Comparison of ENCODE assay signal across 8 cellular contexts in the genomic region with DNA sequence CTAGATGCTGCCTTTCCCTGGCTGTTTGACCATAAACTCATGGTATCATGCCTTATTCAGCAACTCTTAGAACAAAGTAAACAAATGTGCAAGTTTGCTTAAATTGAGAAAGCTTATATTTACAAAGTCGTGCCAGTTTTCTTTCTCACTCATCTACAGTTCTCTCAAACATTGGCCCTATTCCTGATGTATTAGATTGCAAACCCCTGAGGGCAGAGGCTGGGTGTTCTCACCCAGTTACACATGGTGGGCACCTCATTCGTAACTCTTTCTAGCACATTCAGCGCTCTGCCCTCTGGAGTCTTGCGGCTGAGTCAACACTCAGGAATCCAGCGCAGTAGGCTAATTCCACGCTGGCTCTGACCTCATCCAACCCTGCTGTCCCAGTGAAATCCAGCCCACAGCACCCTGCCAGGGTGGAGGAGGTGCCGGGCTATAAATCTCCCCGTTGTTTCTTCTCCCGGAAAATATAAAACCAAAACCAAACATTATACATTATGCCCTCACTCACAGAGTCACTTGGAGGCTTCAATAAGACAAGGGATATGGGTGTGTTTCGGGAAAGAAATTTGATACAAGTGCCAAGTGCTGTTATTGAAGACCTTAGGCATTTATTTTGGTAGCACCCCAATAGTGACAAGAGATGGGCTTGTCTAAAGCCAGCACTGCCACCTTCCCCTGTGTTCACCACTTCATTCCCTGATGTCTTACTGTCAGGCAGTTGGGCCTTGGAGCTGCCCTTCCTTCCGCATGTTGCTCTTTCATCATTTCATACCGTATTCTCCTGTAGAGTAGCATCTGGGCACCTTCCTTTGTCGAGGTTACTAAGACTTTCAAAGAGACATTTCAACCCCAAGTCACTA.
DNase-seq lines count a peak whose midpoint lies in the region; ATAC-seq, FAIRE-seq and TF ChIP-seq lines count a peak whose summit lies in the region.
"Had no signal": no experiment of that assay in that cellular context is flagged by ENCODE, and none has a peak within 500 bp of the region (broad histone marks: within the 10 kb centered on the region; RNA-seq: fewer than 3 reads in every experiment).

No MANE protein-coding gene starts in this region.

- WGBS in thyroid gland, 2 donors, result 73 to 81% methylated on average over 13 of the region's 13 CpGs

- no peak for FAIRE-seq in kidney (lab: Jason Lieb, UNC)

- DNase-seq in HPDE6-E6E7 (ENCODE audit: extremely low spot score), result peak; percentile 90
- DNase-seq in amniotic epithelial cell (ENCODE audit: low read depth), result peak; percentile 98
- peak; percentile 91 for DNase-seq in kidney
- peak; percentile 54 to 55 for DNase-seq in thyroid gland
- no peak for DNase-seq in D341Med (ENCODE audit: low spot score)
- DNase-seq in RPMI8226, result no peak
- DNase-seq: erythroblast had no signal

- no peaks in the 10 kb centered on the region for H3K27me3 ChIP-seq in thyroid gland

- H3K36me3 ChIP-seq in kidney (ENCODE audit: control insufficient read depth in 1 of 2, insufficient read depth in 2 of 2, low read length in 2 of 2) (no peaks in the 10 kb centered on the region), thyroid gland (no peaks in the 10 kb centered on the region)

- H3K4me1 ChIP-seq in kidney (ENCODE audit: control insufficient read depth in 1 of 2, insufficient read depth in 1 of 2, low read depth in 1 of 2, low read length in 2 of 2) (peaks cover 13 to 15% of the 10 kb centered on the region in 2 donors), thyroid gland (peaks cover 0 to 22% of the 10 kb centered on the region in 2 donors)

- intact Hi-C loops in kidney (cut with DNase I), result loop anchor here (5.0 kb wide), 1 partner anchor 297 kb away; no protein-coding TSS in a partner anchor
- intact Hi-C loops in thyroid gland (cut with DNase I), result loop anchor here (5.0 kb wide), 1 partner anchor 162 kb away; no protein-coding TSS in a partner anchor

- H3K27ac ChIP-seq in kidney (ENCODE audit: low read depth in 2 of 2, low read length in 2 of 2), result peak overlapping the region; percentile 69 to 77
- H3K27ac ChIP-seq in thyroid gland, result peak overlapping the region in 1 of 3 donors; percentile 49

- TF ChIP-seq CTCF in kidney (IDR thresholded peaks at IDR 0.05; ENCODE audit: borderline replicate concordance, extremely low read depth, insufficient read depth) (no peak), thyroid gland (IDR thresholded peaks at IDR 0.05) (no peak)

- H3K4me3 ChIP-seq in kidney (ENCODE audit: low read length in 2 of 2) (peak overlapping the region in 1 of 2 donors; percentile 47), thyroid gland (replicated peaks in 1 of 3) (no peak overlapping the region)

- no peaks in the 10 kb centered on the region for H3K9me3 ChIP-seq in kidney (ENCODE audit: control insufficient read depth in 1 of 2, low read length in 2 of 2)
- no peaks in the 10 kb centered on the region for H3K9me3 ChIP-seq in thyroid gland

- peak overlapping the region in 1 of 2 donors; percentile 17 for H3K9ac ChIP-seq in kidney (ENCODE audit: low read length in 2 of 2)

- ATAC-seq in GM21381 (IDR thresholded peaks at IDR 0.05; ENCODE audit: unreplicated experiment), result no peak

- TF ChIP-seq POLR2A in thyroid gland (IDR thresholded peaks at IDR 0.05), result no peak

Comparison
In these comparisons a context has a peak if more than half of its experiments do, and no peak if none do; other contexts are left out.
1. DNase-seq: peak in HPDE6-E6E7 (single experiment), amniotic epithelial cell (single experiment), kidney (single experiment) and thyroid gland (2 of 2); none in D341Med (single experiment) and RPMI8226 (single experiment).